1 cellular context compared by ENCODE assay signal in genomic region chr2:47237375-47238357, GRCh38.
TF ChIP-seq lines count a peak whose summit lies in the region.

No MANE protein-coding gene starts in this region.

TF ChIP-seq in K562, 482 proteins besides CTCF, POLR2A, EP300 and RAD21 (continued from another document and continues in another):
- TF ChIP-seq RCOR1 (IDR thresholded peaks at IDR 0.05; ENCODE audit: borderline replicate concordance in 1 of 2, low read depth in 2 of 2, low read length in 2 of 2) (peak; percentile 49 to 94; a peak in 3 of 4 replicates), PPARD (CRISPR knock-in tag; IDR thresholded peaks at IDR 0.05) (no peak), ZHX1 (conservative IDR thresholded peaks at IDR 0.05; ENCODE audit: low read length) (no peak), NFIX (CRISPR knock-in tag; IDR thresholded peaks at IDR 0.05; ENCODE audit: low read depth) (no peak), RBM22 (IDR thresholded peaks at IDR 0.05; ENCODE audit: low read depth, low read length, poor library complexity, severe bottlenecking) (no peak), CREB5 (CRISPR knock-in tag; IDR thresholded peaks at IDR 0.05) (no peak), MED1 (CRISPR knock-in tag; IDR thresholded peaks at IDR 0.05; ENCODE audit: borderline replicate concordance) (no peak), RBBP5 (IDR thresholded peaks at IDR 0.05; ENCODE audit: borderline replicate concordance, insufficient read depth, low read length, poor library complexity, severe bottlenecking) (peak; percentile 2), ZNF75A (CRISPR knock-in tag; IDR thresholded peaks at IDR 0.05) (no peak), CHD2 (IDR thresholded peaks at IDR 0.05; ENCODE audit: low read depth, low read length) (no peak), MLX (CRISPR knock-in tag; conservative IDR thresholded peaks at IDR 0.05) (no peak), KAT7 (CRISPR knock-in tag; IDR thresholded peaks at IDR 0.05; ENCODE audit: borderline replicate concordance) (no peak), TCF3 (CRISPR knock-in tag; IDR thresholded peaks at IDR 0.05) (peak; percentile 83), NONO (IDR thresholded peaks at IDR 0.05; ENCODE audit: low read depth in 2 of 2, low read length in 1 of 2) (no peak), REST (CRISPR knock-in tag; IDR thresholded peaks at IDR 0.05; ENCODE audit: low read depth) (no peak), TGIF2 (CRISPR knock-in tag; IDR thresholded peaks at IDR 0.05) (no peak), ZNF124 (CRISPR knock-in tag; IDR thresholded peaks at IDR 0.05) (no peak), TEAD4 (IDR thresholded peaks at IDR 0.05; ENCODE audit: low read length) (peak; percentile 72; the same call in 1 of the 2 replicates), TEAD4 (CRISPR knock-in tag; IDR thresholded peaks at IDR 0.05; ENCODE audit: borderline replicate concordance) (no peak), ARID3B (CRISPR knock-in tag; IDR thresholded peaks at IDR 0.05; ENCODE audit: borderline replicate concordance) (no peak), RNF2 (IDR thresholded peaks at IDR 0.05) (peak; percentile 56; the same call in 1 of the 2 replicates), NR1H2 (CRISPR knock-in tag; IDR thresholded peaks at IDR 0.05) (no peak), CXXC5 (CRISPR knock-in tag; IDR thresholded peaks at IDR 0.05) (peak; percentile 81), PRMT5 (CRISPR knock-in tag; IDR thresholded peaks at IDR 0.05) (no peak), CBX2 (IDR thresholded peaks at IDR 0.05; ENCODE audit: insufficient read depth, low read length, poor library complexity, severe bottlenecking) (no peak), CREB1 (IDR thresholded peaks at IDR 0.05) (no peak), CREB1 (CRISPR knock-in tag; IDR thresholded peaks at IDR 0.05) (0 out of 2 replicates have a peak, but pooled peaks have one; percentile 17), PHF20 (IDR thresholded peaks at IDR 0.05; ENCODE audit: partially characterized antibody) (no peak), TRIM24 (IDR thresholded peaks at IDR 0.05) (peak in 1 of 2 experiments; percentile 55; a peak in 2 of 4 replicates), PHB2 (IDR thresholded peaks at IDR 0.05; ENCODE audit: low read depth) (no peak), ETV1 (tag; conservative IDR thresholded peaks at IDR 0.05; ENCODE audit: low read depth) (peak; percentile 74), E2F1 (CRISPR knock-in tag; IDR thresholded peaks at IDR 0.05) (no peak), GTF2E2 (tag; IDR thresholded peaks at IDR 0.05) (no peak), SRSF7 (optimal IDR thresholded peaks at IDR 0.05; ENCODE audit: low read depth, low read length) (no peak), TAF9B (IDR thresholded peaks at IDR 0.05; ENCODE audit: partially characterized antibody) (no peak), CTBP1 (IDR thresholded peaks at IDR 0.05; ENCODE audit: borderline replicate concordance) (peak; percentile 93), ZNF133 (CRISPR knock-in tag; IDR thresholded peaks at IDR 0.05) (no peak), POLR2B (IDR thresholded peaks at IDR 0.05; ENCODE audit: low read depth, partially characterized antibody) (no peak), TBP (optimal IDR thresholded peaks at IDR 0.05; ENCODE audit: low read depth, low read length) (peak; percentile 16), NFYB (IDR thresholded peaks at IDR 0.05; ENCODE audit: extremely low read depth, insufficient read length) (no peak), NCOA4 (IDR thresholded peaks at IDR 0.05; ENCODE audit: partially characterized antibody) (no peak)
- TF ChIP-seq, protein P1, sequence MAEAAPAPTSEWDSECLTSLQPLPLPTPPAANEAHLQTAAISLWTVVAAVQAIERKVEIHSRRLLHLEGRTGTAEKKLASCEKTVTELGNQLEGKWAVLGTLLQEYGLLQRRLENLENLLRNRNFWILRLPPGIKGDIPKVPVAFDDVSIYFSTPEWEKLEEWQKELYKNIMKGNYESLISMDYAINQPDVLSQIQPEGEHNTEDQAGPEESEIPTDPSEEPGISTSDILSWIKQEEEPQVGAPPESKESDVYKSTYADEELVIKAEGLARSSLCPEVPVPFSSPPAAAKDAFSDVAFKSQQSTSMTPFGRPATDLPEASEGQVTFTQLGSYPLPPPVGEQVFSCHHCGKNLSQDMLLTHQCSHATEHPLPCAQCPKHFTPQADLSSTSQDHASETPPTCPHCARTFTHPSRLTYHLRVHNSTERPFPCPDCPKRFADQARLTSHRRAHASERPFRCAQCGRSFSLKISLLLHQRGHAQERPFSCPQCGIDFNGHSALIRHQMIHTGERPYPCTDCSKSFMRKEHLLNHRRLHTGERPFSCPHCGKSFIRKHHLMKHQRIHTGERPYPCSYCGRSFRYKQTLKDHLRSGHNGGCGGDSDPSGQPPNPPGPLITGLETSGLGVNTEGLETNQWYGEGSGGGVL (CRISPR knock-in tag; IDR thresholded peaks at IDR 0.05): no peak
- TF ChIP-seq, protein P2, sequence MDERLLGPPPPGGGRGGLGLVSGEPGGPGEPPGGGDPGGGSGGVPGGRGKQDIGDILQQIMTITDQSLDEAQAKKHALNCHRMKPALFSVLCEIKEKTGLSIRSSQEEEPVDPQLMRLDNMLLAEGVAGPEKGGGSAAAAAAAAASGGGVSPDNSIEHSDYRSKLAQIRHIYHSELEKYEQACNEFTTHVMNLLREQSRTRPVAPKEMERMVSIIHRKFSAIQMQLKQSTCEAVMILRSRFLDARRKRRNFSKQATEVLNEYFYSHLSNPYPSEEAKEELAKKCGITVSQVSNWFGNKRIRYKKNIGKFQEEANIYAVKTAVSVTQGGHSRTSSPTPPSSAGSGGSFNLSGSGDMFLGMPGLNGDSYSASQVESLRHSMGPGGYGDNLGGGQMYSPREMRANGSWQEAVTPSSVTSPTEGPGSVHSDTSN (CRISPR knock-in tag; IDR thresholded peaks at IDR 0.05; ENCODE audit: low read depth): no peak
- TF ChIP-seq, protein P2 (tag; conservative IDR thresholded peaks at IDR 0.05; ENCODE audit: low read depth): no peak
- TF ChIP-seq, protein P3, sequence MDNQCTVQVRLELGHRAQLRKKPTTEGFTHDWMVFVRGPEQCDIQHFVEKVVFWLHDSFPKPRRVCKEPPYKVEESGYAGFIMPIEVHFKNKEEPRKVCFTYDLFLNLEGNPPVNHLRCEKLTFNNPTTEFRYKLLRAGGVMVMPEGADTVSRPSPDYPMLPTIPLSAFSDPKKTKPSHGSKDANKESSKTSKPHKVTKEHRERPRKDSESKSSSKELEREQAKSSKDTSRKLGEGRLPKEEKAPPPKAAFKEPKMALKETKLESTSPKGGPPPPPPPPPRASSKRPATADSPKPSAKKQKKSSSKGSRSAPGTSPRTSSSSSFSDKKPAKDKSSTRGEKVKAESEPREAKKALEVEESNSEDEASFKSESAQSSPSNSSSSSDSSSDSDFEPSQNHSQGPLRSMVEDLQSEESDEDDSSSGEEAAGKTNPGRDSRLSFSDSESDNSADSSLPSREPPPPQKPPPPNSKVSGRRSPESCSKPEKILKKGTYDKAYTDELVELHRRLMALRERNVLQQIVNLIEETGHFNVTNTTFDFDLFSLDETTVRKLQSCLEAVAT (IDR thresholded peaks at IDR 0.05): no peak
- TF ChIP-seq, protein P4, sequence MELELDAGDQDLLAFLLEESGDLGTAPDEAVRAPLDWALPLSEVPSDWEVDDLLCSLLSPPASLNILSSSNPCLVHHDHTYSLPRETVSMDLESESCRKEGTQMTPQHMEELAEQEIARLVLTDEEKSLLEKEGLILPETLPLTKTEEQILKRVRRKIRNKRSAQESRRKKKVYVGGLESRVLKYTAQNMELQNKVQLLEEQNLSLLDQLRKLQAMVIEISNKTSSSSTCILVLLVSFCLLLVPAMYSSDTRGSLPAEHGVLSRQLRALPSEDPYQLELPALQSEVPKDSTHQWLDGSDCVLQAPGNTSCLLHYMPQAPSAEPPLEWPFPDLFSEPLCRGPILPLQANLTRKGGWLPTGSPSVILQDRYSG (tag; conservative IDR thresholded peaks at IDR 0.05; ENCODE audit: low read depth): no peak
- TF ChIP-seq, protein P5, sequence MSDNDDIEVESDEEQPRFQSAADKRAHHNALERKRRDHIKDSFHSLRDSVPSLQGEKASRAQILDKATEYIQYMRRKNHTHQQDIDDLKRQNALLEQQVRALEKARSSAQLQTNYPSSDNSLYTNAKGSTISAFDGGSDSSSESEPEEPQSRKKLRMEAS (CRISPR knock-in tag; IDR thresholded peaks at IDR 0.05): peak; percentile 59
